19 cellular contexts compared by ENCODE assay signal in the genomic region with DNA sequence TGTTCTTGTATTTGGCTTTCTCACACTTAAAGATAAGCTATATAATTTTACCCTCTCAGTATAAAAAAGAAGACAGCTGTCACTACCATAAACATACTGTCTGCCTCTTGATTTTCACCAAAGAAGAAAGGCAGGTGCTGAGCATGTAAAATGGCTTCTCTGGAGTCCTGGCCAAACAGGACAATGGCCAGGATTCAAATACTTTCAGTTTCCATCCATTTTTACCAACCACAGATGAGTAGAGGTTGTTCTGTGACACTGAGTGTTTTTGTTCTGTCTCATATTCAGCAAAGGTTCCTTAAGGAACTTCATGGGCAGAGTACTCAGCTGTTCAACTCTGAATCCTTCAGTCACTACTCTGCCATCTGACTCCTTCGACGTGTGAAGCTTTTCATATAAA.
"Had no signal": no experiment of that assay in that cellular context is flagged by ENCODE, and none has a peak within 500 bp of the region (broad histone marks: within the 10 kb centered on the region; RNA-seq: fewer than 3 reads in every experiment).

No MANE protein-coding gene starts in this region.

- ATAC-seq: activated CD4-positive, CD25-positive, alpha-beta regulatory T cell treated with anti-CD3 and anti-CD28 coated beads, Interleukin-2, amount 50 U/mL, for 24 hours; activated CD8-positive, alpha-beta memory T cell treated with anti-CD3 and anti-CD28 coated beads, Interleukin-2, amount 10 ng/mL, durations not matched to agents 7 days and 5 days; activated T-cell treated with anti-CD3 and anti-CD28 coated beads, Interleukin-2, amount 50 U/mL, for 4 hours; naive thymus-derived CD4-positive, alpha-beta T cell; right lobe of liver had no signal

- H3K4me1 ChIP-seq: prostate gland, right lobe of liver had no signal

- H3K4me3 ChIP-seq: lower lobe of right lung, prostate gland, right lobe of liver, spleen, upper lobe of left lung had no signal

- H3K4me1 Mint-ChIP-seq: activated CD8-positive, alpha-beta memory T cell treated with anti-CD3 and anti-CD28 coated beads, Interleukin-2, amount 10 ng/mL, durations not matched to agents 7 days and 5 days; immature natural killer cell had no signal

- H3K27ac ChIP-seq: neutrophil had no signal

- DNase-seq: activated CD4-positive, alpha-beta T cell treated with anti-CD3 and anti-CD28 coated beads, Interleukin-2, amount 50 U/mL, for 4 hours; activated CD8-positive, alpha-beta memory T cell treated with anti-CD3 and anti-CD28 coated beads, Interleukin-2, amount 10 ng/mL, durations not matched to agents 7 days and 5 days; activated gamma-delta T cell; activated T-cell treated with anti-CD3 and anti-CD28 coated beads, Interleukin-2, amount 50 U/mL, for 4 hours; amygdala; cerebellar nuclear complex; dermis blood vessel endothelial cell; immature natural killer cell; lower lobe of right lung; naive thymus-derived CD4-positive, alpha-beta T cell; right lobe of liver; spleen; stimulated activated naive CD4-positive, alpha-beta T cell; upper lobe of left lung had no signal

- H3K4me3 Mint-ChIP-seq: activated CD8-positive, alpha-beta memory T cell treated with anti-CD3 and anti-CD28 coated beads, Interleukin-2, amount 10 ng/mL, durations not matched to agents 7 days and 5 days; activated naive CD8-positive, alpha-beta T cell; activated T-cell treated with anti-CD3 and anti-CD28 coated beads, Interleukin-2, amount 50 U/mL, for 4 hours; immature natural killer cell; naive thymus-derived CD4-positive, alpha-beta T cell; T-helper 2 cell treated with Interferon-gamma antibody and Interleukin-4, amounts not matched to agents 5 μg/mL and 100 μg/mL, for 36 hours had no signal

- H3K9me3 ChIP-seq: lower lobe of right lung, neutrophil, prostate gland, right lobe of liver, spleen, upper lobe of left lung had no signal

- H3K36me3 ChIP-seq: lower lobe of right lung, neutrophil, prostate gland, right lobe of liver, spleen, upper lobe of left lung had no signal

- H3K9me3 Mint-ChIP-seq: T-helper 2 cell treated with Interferon-gamma antibody and Interleukin-4, amounts not matched to agents 5 μg/mL and 100 μg/mL, for 36 hours had no signal

- H3K36me3 Mint-ChIP-seq: activated CD8-positive, alpha-beta memory T cell treated with anti-CD3 and anti-CD28 coated beads, Interleukin-2, amount 10 ng/mL, durations not matched to agents 7 days and 5 days; immature natural killer cell; naive thymus-derived CD4-positive, alpha-beta T cell had no signal

- H3K27me3 ChIP-seq: right lobe of liver, spleen, upper lobe of left lung had no signal

- H3K27ac Mint-ChIP-seq: activated CD8-positive, alpha-beta memory T cell treated with anti-CD3 and anti-CD28 coated beads, Interleukin-2, amount 10 ng/mL, durations not matched to agents 7 days and 5 days; activated naive CD8-positive, alpha-beta T cell; immature natural killer cell; naive thymus-derived CD4-positive, alpha-beta T cell; T-helper 2 cell treated with Interferon-gamma antibody and Interleukin-4, amounts not matched to agents 5 μg/mL and 100 μg/mL, for 36 hours had no signal
